In genomic region chr6:149218471-149218870, GRCh38 we compare ENCODE assay signal across 20 cellular contexts.
DNase-seq lines count a peak whose midpoint lies in the region; ATAC-seq and TF ChIP-seq lines count a peak whose summit lies in the region.
"Had no signal": no experiment of that assay in that cellular context is flagged by ENCODE, and none has a peak within 500 bp of the region (broad histone marks: within the 10 kb centered on the region; RNA-seq: fewer than 3 reads in every experiment).

No MANE protein-coding gene starts in this region.

- H3K27me3 Mint-ChIP-seq in CD4-positive, CD25-positive, alpha-beta regulatory T cell: no peaks in the 10 kb centered on the region
- no peaks in the 10 kb centered on the region for H3K27me3 Mint-ChIP-seq in CD4-positive, alpha-beta memory T cell
- H3K27me3 Mint-ChIP-seq in activated T-helper 1 cell treated with anti-CD3 and anti-CD28 coated beads, Interleukin-12 subunit alpha, Interleukin-12 subunit beta, Interleukin-2, Interleukin-4 antibody, amounts not matched to agents 30 ng/mL and 10 ng/mL and 1 ng/mL, durations not matched to agents 14 hours and 24 hours and 36 hours (ENCODE audit: insufficient read depth): no peaks in the 10 kb centered on the region
- H3K27me3 Mint-ChIP-seq: naive B cell had no signal

- H3K9me3 Mint-ChIP-seq in CD4-positive, CD25-positive, alpha-beta regulatory T cell: peaks cover 0 to 4% (median 0%) of the 10 kb centered on the region in 7 donors
- peaks cover 0 to 3% (median 0%) of the 10 kb centered on the region in 8 donors for H3K9me3 Mint-ChIP-seq in CD4-positive, alpha-beta memory T cell
- peaks cover 12% of the 10 kb centered on the region for H3K9me3 Mint-ChIP-seq in activated T-helper 1 cell treated with anti-CD3 and anti-CD28 coated beads, Interleukin-12 subunit alpha, Interleukin-12 subunit beta, Interleukin-2, Interleukin-4 antibody, amounts not matched to agents 30 ng/mL and 10 ng/mL and 1 ng/mL, durations not matched to agents 14 hours and 24 hours and 36 hours
- H3K9me3 Mint-ChIP-seq: endodermal cell, naive B cell had no signal

- no peak for TF ChIP-seq CTCF in Peyer's patch (IDR thresholded peaks at IDR 0.05)

- H3K4me1 ChIP-seq in CD4-positive, CD25-positive, alpha-beta regulatory T cell (ENCODE audit: control insufficient read depth, insufficient read depth, low read length, poor library complexity, severe bottlenecking): peaks cover 42% of the 10 kb centered on the region
- H3K4me1 ChIP-seq in CD4-positive, alpha-beta memory T cell (ENCODE audit: insufficient read depth, low read length): peaks cover 14% of the 10 kb centered on the region
- no peaks in the 10 kb centered on the region for H3K4me1 ChIP-seq in Peyer's patch
- H3K4me1 ChIP-seq: parathyroid adenoma had no signal

- H3K4me1 Mint-ChIP-seq in CD4-positive, CD25-positive, alpha-beta regulatory T cell: peaks cover 24 to 42% (median 28%) of the 10 kb centered on the region in 4 donors
- H3K4me1 Mint-ChIP-seq in CD4-positive, alpha-beta memory T cell: peaks cover 7 to 27% (median 20%) of the 10 kb centered on the region in 4 donors
- peaks cover 56% of the 10 kb centered on the region for H3K4me1 Mint-ChIP-seq in activated T-helper 1 cell treated with anti-CD3 and anti-CD28 coated beads, Interleukin-12 subunit alpha, Interleukin-12 subunit beta, Interleukin-2, Interleukin-4 antibody, amounts not matched to agents 30 ng/mL and 10 ng/mL and 1 ng/mL, durations not matched to agents 14 hours and 24 hours and 36 hours (ENCODE audit: low read depth)
- H3K4me1 Mint-ChIP-seq: naive B cell had no signal

- H3K4me3 Mint-ChIP-seq in CD4-positive, CD25-positive, alpha-beta regulatory T cell: no peak overlapping the region
- H3K4me3 Mint-ChIP-seq in CD4-positive, alpha-beta memory T cell: peak overlapping the region in 1 of 8 donors; percentile 26
- H3K4me3 Mint-ChIP-seq in activated T-helper 1 cell treated with anti-CD3 and anti-CD28 coated beads, Interleukin-12 subunit alpha, Interleukin-12 subunit beta, Interleukin-2, Interleukin-4 antibody, amounts not matched to agents 30 ng/mL and 10 ng/mL and 1 ng/mL, durations not matched to agents 14 hours and 24 hours and 36 hours: peak overlapping the region; percentile 45
- H3K4me3 Mint-ChIP-seq: endodermal cell, naive B cell had no signal

- no peaks in the 10 kb centered on the region for H3K9me3 ChIP-seq in CD4-positive, CD25-positive, alpha-beta regulatory T cell (ENCODE audit: control insufficient read depth in 2 of 2, low read length in 2 of 2)
- H3K9me3 ChIP-seq in CD4-positive, alpha-beta memory T cell (ENCODE audit: control insufficient read depth in 1 of 2, low read length in 2 of 2): no peaks in the 10 kb centered on the region
- no peaks in the 10 kb centered on the region for H3K9me3 ChIP-seq in Peyer's patch
- H3K9me3 ChIP-seq: thyroid gland had no signal

- POLR2A ChIA-PET in CD4-positive, alpha-beta memory T cell (lab: Charles Lee; ENCODE audit: partially characterized antibody): interaction anchor here (1.3 to 1.6 kb wide), 2 partner anchors 14 to 99 kb away, joined by 4 read pairs; partner anchors contain the start of gene TAB2

- no peaks in the 10 kb centered on the region for H3K36me3 ChIP-seq in CD4-positive, CD25-positive, alpha-beta regulatory T cell (ENCODE audit: control insufficient read depth, insufficient read depth, low read length)
- no peaks in the 10 kb centered on the region for H3K36me3 ChIP-seq in CD4-positive, alpha-beta memory T cell (ENCODE audit: insufficient read depth, low read length)
- no peaks in the 10 kb centered on the region for H3K36me3 ChIP-seq in Peyer's patch
- H3K36me3 ChIP-seq: thyroid gland had no signal

- ATAC-seq in CD4-positive, CD25-positive, alpha-beta regulatory T cell (ENCODE audit: low read depth in 2 of 2): no peak
- no peak for ATAC-seq in GM21825 (IDR thresholded peaks at IDR 0.05; ENCODE audit: unreplicated experiment)
- ATAC-seq: sciatic nerve had no signal

- TF ChIP-seq POLR2A in Peyer's patch (IDR thresholded peaks at IDR 0.05): no peak

- peak in 1 of 3 donors; percentile 50 for DNase-seq in CD4-positive, CD25-positive, alpha-beta regulatory T cell
- DNase-seq in CD4-positive, alpha-beta memory T cell: no peak
- DNase-seq in activated T-helper 1 cell treated with anti-CD3 and anti-CD28 coated beads, Interleukin-12 subunit alpha, Interleukin-12 subunit beta, Interleukin-2, Interleukin-4 antibody, amounts not matched to agents 30 ng/mL and 10 ng/mL and 1 ng/mL, durations not matched to agents 14 hours and 24 hours and 36 hours (ENCODE audit: low spot score): no peak
- DNase-seq in Peyer's patch (no peak), retina (no peak)
- DNase-seq: activated gamma-delta T cell treated with Interleukin-2 at 50 U/mL for 16 hours, DMS79 treated with DMSO at 0.1 percent for 48 hours, endodermal cell, Karpas-422, mesenchymal stem cell, naive B cell, NCI-H1930, NCI-H345, NCI-H82, SHP77 treated with DMSO at 0.1 percent for 48 hours, thyroid gland had no signal

- CTCF ChIA-PET in CD4-positive, alpha-beta memory T cell (lab: Charles Lee; ENCODE audit: partially characterized antibody): no interaction called here

- no peak overlapping the region for H3K4me3 ChIP-seq in CD4-positive, CD25-positive, alpha-beta regulatory T cell (ENCODE audit: low read depth, low read length)
- H3K4me3 ChIP-seq in CD4-positive, alpha-beta memory T cell (ENCODE audit: low read length in 2 of 2): no peak overlapping the region
- no peak overlapping the region for H3K4me3 ChIP-seq in Peyer's patch
- H3K4me3 ChIP-seq: thyroid gland had no signal

- H3K27ac Mint-ChIP-seq in CD4-positive, CD25-positive, alpha-beta regulatory T cell: peak overlapping the region; percentile 14 to 96 (median 69)
- peak overlapping the region in 5 of 7 donors; percentile 5 to 77 (median 47) for H3K27ac Mint-ChIP-seq in CD4-positive, alpha-beta memory T cell
- peak overlapping the region; percentile 77 for H3K27ac Mint-ChIP-seq in activated T-helper 1 cell treated with anti-CD3 and anti-CD28 coated beads, Interleukin-12 subunit alpha, Interleukin-12 subunit beta, Interleukin-2, Interleukin-4 antibody, amounts not matched to agents 30 ng/mL and 10 ng/mL and 1 ng/mL, durations not matched to agents 14 hours and 24 hours and 36 hours
- H3K27ac Mint-ChIP-seq: endodermal cell had no signal

- intact Hi-C loops in CD4-positive, alpha-beta memory T cell (cut with micrococcal nuclease): no loop called here
- intact Hi-C loops in activated T-helper 1 cell treated with anti-CD3 and anti-CD28 coated beads, Interleukin-12 subunit alpha, Interleukin-12 subunit beta, Interleukin-2, Interleukin-4 antibody, amounts not matched to agents 30 ng/mL and 10 ng/mL and 1 ng/mL, durations not matched to agents 14 hours and 24 hours and 36 hours (cut with micrococcal nuclease): loop anchor here (1.0 to 2.0 kb wide), 4 partner anchors 16 to 214 kb away; no protein-coding TSS in a partner anchor

- H3K27me3 ChIP-seq in CD4-positive, CD25-positive, alpha-beta regulatory T cell (ENCODE audit: control insufficient read depth, insufficient read depth, low read length): no peaks in the 10 kb centered on the region
- no peaks in the 10 kb centered on the region for H3K27me3 ChIP-seq in CD4-positive, alpha-beta memory T cell (ENCODE audit: insufficient read depth, low read length)
- no peaks in the 10 kb centered on the region for H3K27me3 ChIP-seq in layer of hippocampus (ENCODE audit: control insufficient read depth, insufficient read depth, low read length)
- H3K27me3 ChIP-seq in Peyer's patch: no peaks in the 10 kb centered on the region
- H3K27me3 ChIP-seq: thyroid gland had no signal

- H3K36me3 Mint-ChIP-seq in CD4-positive, CD25-positive, alpha-beta regulatory T cell: peaks cover 3% of the 10 kb centered on the region
- peaks cover 3 to 14% of the 10 kb centered on the region in 2 donors for H3K36me3 Mint-ChIP-seq in CD4-positive, alpha-beta memory T cell
- peaks cover 28% of the 10 kb centered on the region for H3K36me3 Mint-ChIP-seq in activated T-helper 1 cell treated with anti-CD3 and anti-CD28 coated beads, Interleukin-12 subunit alpha, Interleukin-12 subunit beta, Interleukin-2, Interleukin-4 antibody, amounts not matched to agents 30 ng/mL and 10 ng/mL and 1 ng/mL, durations not matched to agents 14 hours and 24 hours and 36 hours (ENCODE audit: low read depth)
- H3K36me3 Mint-ChIP-seq: naive B cell had no signal

- H3K27ac ChIP-seq in CD4-positive, CD25-positive, alpha-beta regulatory T cell (ENCODE audit: insufficient read depth, low read length, poor library complexity, severe bottlenecking): peak overlapping the region; percentile 29
- no peak overlapping the region for H3K27ac ChIP-seq in CD4-positive, alpha-beta memory T cell (ENCODE audit: low read depth, low read length)
- H3K27ac ChIP-seq in layer of hippocampus (ENCODE audit: low read depth, low read length) (peak overlapping the region; percentile 23), Peyer's patch (no peak overlapping the region)
- H3K27ac ChIP-seq: parathyroid adenoma, thyroid gland had no signal

Comparison
In these comparisons a context has a peak if more than half of its experiments do, and no peak if none do; other contexts are left out.
1. H3K27ac ChIP-seq: peak in CD4-positive, CD25-positive, alpha-beta regulatory T cell (single experiment) and layer of hippocampus (single experiment); none in CD4-positive, alpha-beta memory T cell (single experiment) and Peyer's patch (0 of 4).
2. Peak in every context shown above with its lines, with median percentiles within 50 percentile points of each other: H3K27ac Mint-ChIP-seq.